10 cellular contexts compared by ENCODE assay signal in the genomic region with DNA sequence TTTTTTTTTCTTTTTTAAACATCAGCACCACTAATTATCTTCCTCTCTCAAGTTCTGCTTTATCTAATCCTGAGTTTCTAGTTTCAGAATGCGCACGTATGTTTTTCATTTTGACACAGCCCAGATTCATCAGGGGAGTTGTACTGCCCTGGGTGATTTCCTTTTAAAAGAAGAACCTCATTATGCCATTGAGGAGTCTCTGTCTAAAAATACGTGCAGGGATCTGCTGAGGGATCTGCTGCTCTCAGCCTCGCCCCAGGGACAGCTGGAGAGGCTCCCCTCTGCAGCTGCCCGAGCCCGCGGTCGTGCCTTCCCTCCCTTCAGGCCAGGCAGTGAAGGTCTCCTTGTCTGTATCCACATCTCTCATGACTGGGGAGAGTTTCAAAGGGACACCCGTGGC.
A peak's percentile ranks its signal among the peaks of the same experiment; 100 is the strongest.
DNase-seq lines count a peak whose midpoint lies in the region; ATAC-seq and TF ChIP-seq lines count a peak whose summit lies in the region.
"Had no signal": no experiment of that assay in that cellular context is flagged by ENCODE, and none has a peak within 500 bp of the region (broad histone marks: within the 10 kb centered on the region; RNA-seq: fewer than 3 reads in every experiment).

No MANE protein-coding gene starts in this region.

- no peaks in the 10 kb centered on the region for H3K9me3 Mint-ChIP-seq in activated naive CD8-positive, alpha-beta T cell treated with anti-CD3 and anti-CD28 coated beads, Interleukin-2, amount 50 U/mL, for 24 hours
- H3K9me3 Mint-ChIP-seq in activated naive CD8-positive, alpha-beta T cell treated with anti-CD3 and anti-CD28 coated beads for 36 hours = no peaks in the 10 kb centered on the region
- H3K9me3 Mint-ChIP-seq in stimulated activated effector memory CD8-positive, alpha-beta T cell treated with anti-CD3 and anti-CD28 coated beads, Interleukin-12 subunit alpha, Interleukin-12 subunit beta, amount 100 ng/mL, for 72 hours = no peaks in the 10 kb centered on the region

- H3K4me2 ChIP-seq in KMS-11 = peak overlapping the region; percentile 66

- no peak overlapping the region for H3K27ac Mint-ChIP-seq in activated naive CD8-positive, alpha-beta T cell treated with anti-CD3 and anti-CD28 coated beads, Interleukin-2, amount 50 U/mL, for 24 hours
- H3K27ac Mint-ChIP-seq in activated naive CD8-positive, alpha-beta T cell treated with anti-CD3 and anti-CD28 coated beads for 36 hours = no peak overlapping the region
- no peak overlapping the region for H3K27ac Mint-ChIP-seq in stimulated activated effector memory CD8-positive, alpha-beta T cell treated with anti-CD3 and anti-CD28 coated beads, Interleukin-12 subunit alpha, Interleukin-12 subunit beta, amount 100 ng/mL, for 72 hours

- H3K36me3 Mint-ChIP-seq in activated naive CD8-positive, alpha-beta T cell treated with anti-CD3 and anti-CD28 coated beads, Interleukin-2, amount 50 U/mL, for 24 hours (ENCODE audit: low read depth) = no peaks in the 10 kb centered on the region
- H3K36me3 Mint-ChIP-seq in activated naive CD8-positive, alpha-beta T cell treated with anti-CD3 and anti-CD28 coated beads for 36 hours = no peaks in the 10 kb centered on the region
- no peaks in the 10 kb centered on the region for H3K36me3 Mint-ChIP-seq in stimulated activated effector memory CD8-positive, alpha-beta T cell treated with anti-CD3 and anti-CD28 coated beads, Interleukin-12 subunit alpha, Interleukin-12 subunit beta, amount 100 ng/mL, for 72 hours
- H3K36me3 Mint-ChIP-seq: brain had no signal

- peaks cover 3% of the 10 kb centered on the region for H3K4me1 Mint-ChIP-seq in activated naive CD8-positive, alpha-beta T cell treated with anti-CD3 and anti-CD28 coated beads, Interleukin-2, amount 50 U/mL, for 24 hours
- no peaks in the 10 kb centered on the region for H3K4me1 Mint-ChIP-seq in activated naive CD8-positive, alpha-beta T cell treated with anti-CD3 and anti-CD28 coated beads for 36 hours
- peaks cover 22% of the 10 kb centered on the region for H3K4me1 Mint-ChIP-seq in stimulated activated effector memory CD8-positive, alpha-beta T cell treated with anti-CD3 and anti-CD28 coated beads, Interleukin-12 subunit alpha, Interleukin-12 subunit beta, amount 100 ng/mL, for 72 hours

- intact Hi-C loops in lower lobe of right lung (cut with DNase I) = no loop called here

- peak overlapping the region; percentile 65 for H3K27ac ChIP-seq in KMS-11
- H3K27ac ChIP-seq in lower lobe of right lung = no peak overlapping the region
- H3K27ac ChIP-seq in effector memory CD4-positive, alpha-beta T cell (ENCODE audit: insufficient read depth, low read length, poor library complexity, severe bottlenecking) = no peak overlapping the region

- DNase-seq in activated naive CD8-positive, alpha-beta T cell treated with anti-CD3 and anti-CD28 coated beads, Interleukin-2, amount 50 U/mL, for 24 hours = no peak
- no peak for DNase-seq in activated naive CD8-positive, alpha-beta T cell treated with anti-CD3 and anti-CD28 coated beads for 36 hours
- peak in 1 of 2 donors; percentile 57 for DNase-seq in stimulated activated effector memory CD8-positive, alpha-beta T cell treated with anti-CD3 and anti-CD28 coated beads, Interleukin-12 subunit alpha, Interleukin-12 subunit beta, amount 100 ng/mL, for 72 hours (ENCODE audit: low spot score in 2 of 2)
- DNase-seq in lower lobe of right lung (no peak), NCI-H2029 (lab: John Stamatoyannopoulos, UW) (no peak)
- DNase-seq in effector memory CD4-positive, alpha-beta T cell = no peak
- DNase-seq: NCI-H1092 had no signal

- H3K9ac ChIP-seq in KMS-11 = peak overlapping the region; percentile 26; the same call in 1 of the 2 replicates

- peaks cover 29% of the 10 kb centered on the region for H3K27me3 Mint-ChIP-seq in activated naive CD8-positive, alpha-beta T cell treated with anti-CD3 and anti-CD28 coated beads, Interleukin-2, amount 50 U/mL, for 24 hours
- H3K27me3 Mint-ChIP-seq in activated naive CD8-positive, alpha-beta T cell treated with anti-CD3 and anti-CD28 coated beads for 36 hours = peaks cover 42% of the 10 kb centered on the region
- H3K27me3 Mint-ChIP-seq: brain had no signal

- H3K4me3 Mint-ChIP-seq in activated naive CD8-positive, alpha-beta T cell treated with anti-CD3 and anti-CD28 coated beads, Interleukin-2, amount 50 U/mL, for 24 hours = no peak overlapping the region
- no peak overlapping the region for H3K4me3 Mint-ChIP-seq in activated naive CD8-positive, alpha-beta T cell treated with anti-CD3 and anti-CD28 coated beads for 36 hours
- peak overlapping the region; percentile 28 for H3K4me3 Mint-ChIP-seq in stimulated activated effector memory CD8-positive, alpha-beta T cell treated with anti-CD3 and anti-CD28 coated beads, Interleukin-12 subunit alpha, Interleukin-12 subunit beta, amount 100 ng/mL, for 72 hours
- H3K4me3 Mint-ChIP-seq: brain had no signal

- H3K79me2 ChIP-seq in KMS-11 (ENCODE audit: insufficient read depth, low read depth) = no peaks in the 10 kb centered on the region

- peak; percentile 37 for ATAC-seq in activated naive CD8-positive, alpha-beta T cell treated with anti-CD3 and anti-CD28 coated beads, Interleukin-2, amount 50 U/mL, for 24 hours
- ATAC-seq in GM21786 (IDR thresholded peaks at IDR 0.05; ENCODE audit: unreplicated experiment) = peak; percentile 85
- peak; percentile 86 for ATAC-seq in stimulated activated effector memory CD8-positive, alpha-beta T cell treated with anti-CD3 and anti-CD28 coated beads, Interleukin-12 subunit alpha, Interleukin-12 subunit beta, amount 100 ng/mL, for 72 hours
- no peak for ATAC-seq in lower lobe of right lung

- no peaks in the 10 kb centered on the region for H4K20me1 ChIP-seq in KMS-11 (ENCODE audit: insufficient read depth)

- H3K36me3 ChIP-seq in KMS-11 (ENCODE audit: insufficient read depth) = no peaks in the 10 kb centered on the region
- peaks cover 30% of the 10 kb centered on the region for H3K36me3 ChIP-seq in lower lobe of right lung
- no peaks in the 10 kb centered on the region for H3K36me3 ChIP-seq in effector memory CD4-positive, alpha-beta T cell (ENCODE audit: control insufficient read depth, insufficient read depth, low read length)

- no peaks in the 10 kb centered on the region for H3K27me3 ChIP-seq in KMS-11 (ENCODE audit: insufficient read depth, low read depth)
- no peaks in the 10 kb centered on the region for H3K27me3 ChIP-seq in lower lobe of right lung (ENCODE audit: low read depth)
- peaks cover 3% of the 10 kb centered on the region for H3K27me3 ChIP-seq in effector memory CD4-positive, alpha-beta T cell (replicated peaks; ENCODE audit: control insufficient read depth, insufficient read depth, low read length, poor library complexity, severe bottlenecking)

- H3K4me1 ChIP-seq in KMS-11 (ENCODE audit: low read depth, poor library complexity, severe bottlenecking) (peaks cover 64% of the 10 kb centered on the region), lower lobe of right lung (peaks cover 19% of the 10 kb centered on the region)
- H3K4me1 ChIP-seq in effector memory CD4-positive, alpha-beta T cell (ENCODE audit: control insufficient read depth, insufficient read depth, low read length, poor library complexity, severe bottlenecking) = no peaks in the 10 kb centered on the region

- no peaks in the 10 kb centered on the region for H3K9me3 ChIP-seq in lower lobe of right lung
- H3K9me3 ChIP-seq in effector memory CD4-positive, alpha-beta T cell (ENCODE audit: control insufficient read depth, low read length) = no peaks in the 10 kb centered on the region

- TF ChIP-seq CTCF in KMS-11 (conservative IDR thresholded peaks at IDR 0.05; ENCODE audit: low read depth, low read length) = no peak
- TF ChIP-seq CTCF in lower lobe of right lung (IDR thresholded peaks at IDR 0.05) = no peak

- H3K4me3 ChIP-seq in KMS-11 (IDR thresholded peaks at IDR 0.05; ENCODE audit: insufficient read depth, low read depth, low read length) = no peak overlapping the region
- no peak overlapping the region for H3K4me3 ChIP-seq in lower lobe of right lung
- no peak overlapping the region for H3K4me3 ChIP-seq in effector memory CD4-positive, alpha-beta T cell (ENCODE audit: insufficient read depth, low read depth, low read length, poor library complexity, severe bottlenecking)

- peak overlapping the region; percentile 79 for H2AFZ ChIP-seq in KMS-11 (ENCODE audit: low read depth)

Comparison
In these comparisons a context has a peak if more than half of its experiments do, and no peak if none do; other contexts are left out.
1. ATAC-seq: peak in activated naive CD8-positive, alpha-beta T cell treated with anti-CD3 and anti-CD28 coated beads, Interleukin-2, amount 50 U/mL, for 24 hours (single experiment), GM21786 (single experiment) and stimulated activated effector memory CD8-positive, alpha-beta T cell treated with anti-CD3 and anti-CD28 coated beads, Interleukin-12 subunit alpha, Interleukin-12 subunit beta, amount 100 ng/mL, for 72 hours (single experiment); none in lower lobe of right lung (0 of 2).